ENCODE assay signal across 9 cellular contexts in genomic region chr7:44307301-44307900, GRCh38. TPM values are rescaled to one million over a fixed set of nuclear protein-coding genes. Genes with fewer than 3 reads are reported as not detected.
DNase-seq lines count a peak whose midpoint lies in the region; ATAC-seq and TF ChIP-seq lines count a peak whose summit lies in the region.
"Had no signal": no experiment of that assay in that cellular context is flagged by ENCODE, and none has a peak within 500 bp of the region (broad histone marks: within the 10 kb centered on the region; RNA-seq: fewer than 3 reads in every experiment).

No MANE protein-coding gene starts in this region.

- H3K36me3 ChIP-seq in breast epithelium (no peaks in the 10 kb centered on the region), mesenchymal stem cell (ENCODE audit: control insufficient read depth in 1 of 2, insufficient read depth in 2 of 2, low read depth in 1 of 2, low read length in 2 of 2) (peaks cover 0 to 2% of the 10 kb centered on the region in 2 experiments)

- no peak overlapping the region for H3K23ac ChIP-seq in mesenchymal stem cell (ENCODE audit: low read length in 2 of 2)

- H4K91ac ChIP-seq in mesenchymal stem cell (ENCODE audit: low read length), result no peak overlapping the region

- H4K8ac ChIP-seq in mesenchymal stem cell (ENCODE audit: low read length), result peak overlapping the region; percentile 40

- H2BK5ac ChIP-seq in mesenchymal stem cell (ENCODE audit: low read depth, low read length, poor library complexity, severe bottlenecking), result no peak overlapping the region

- no peak overlapping the region for H3K18ac ChIP-seq in mesenchymal stem cell (ENCODE audit: low read depth in 1 of 2, low read length in 2 of 2)

- peak overlapping the region; percentile 12 to 54 for H3K27ac ChIP-seq in breast epithelium
- H3K27ac ChIP-seq in mesenchymal stem cell (ENCODE audit: low read length, poor library complexity, severe bottlenecking), result no peak overlapping the region

- no peak overlapping the region for H2BK15ac ChIP-seq in mesenchymal stem cell (ENCODE audit: low read depth, poor library complexity, severe bottlenecking)

- H3K27me3 ChIP-seq in breast epithelium, result no peaks in the 10 kb centered on the region
- H3K27me3 ChIP-seq in mesenchymal stem cell (ENCODE audit: control insufficient read depth in 1 of 2, insufficient read depth in 1 of 2, low read length in 2 of 2), result peaks cover 0 to 4% of the 10 kb centered on the region in 2 experiments

- no peak overlapping the region for H3K4me3 ChIP-seq in breast epithelium
- H3K4me3 ChIP-seq in mesenchymal stem cell (ENCODE audit: insufficient read depth in 1 of 2, low read depth in 1 of 2, low read length in 2 of 2), result no peak overlapping the region
- H3K4me3 ChIP-seq: dorsolateral prefrontal cortex had no signal

- H2AK5ac ChIP-seq in mesenchymal stem cell (ENCODE audit: low read length, severe bottlenecking), result no peak overlapping the region

- H3K9me3 ChIP-seq in breast epithelium (peaks cover 0 to 6% of the 10 kb centered on the region in 2 donors), mesenchymal stem cell (ENCODE audit: control insufficient read depth, low read length) (no peaks in the 10 kb centered on the region)

- WGBS in mesenchymal stem cell, result 79% methylated on average over 7 of the region's 7 CpGs

- H3K9ac ChIP-seq in mesenchymal stem cell (ENCODE audit: low read length), result no peak overlapping the region

- ATAC-seq in GM18868 (IDR thresholded peaks at IDR 0.05; ENCODE audit: unreplicated experiment), result no peak
- ATAC-seq in HG03432 (IDR thresholded peaks at IDR 0.05; ENCODE audit: unreplicated experiment), result no peak

- no peak overlapping the region for H2AFZ ChIP-seq in mesenchymal stem cell (ENCODE audit: low read depth, low read length)

- H3K4ac ChIP-seq in mesenchymal stem cell (ENCODE audit: low read depth in 1 of 2, low read length in 2 of 2), result no peak overlapping the region

- no peak for TF ChIP-seq POLR2A in breast epithelium (IDR thresholded peaks at IDR 0.05)

- H3K4me1 ChIP-seq in breast epithelium (no peaks in the 10 kb centered on the region), mesenchymal stem cell (ENCODE audit: control insufficient read depth, insufficient read depth, low read depth, low read length) (peaks cover 35% of the 10 kb centered on the region)

- TF ChIP-seq CTCF in GM12874 (IDR thresholded peaks at IDR 0.05; ENCODE audit: insufficient read depth, low read depth, low read length) (peak; percentile 41), breast epithelium (IDR thresholded peaks at IDR 0.05) (no peak)

- H3K4me2 ChIP-seq in mesenchymal stem cell (ENCODE audit: low read length, poor library complexity, severe bottlenecking), result no peak overlapping the region

- H3K14ac ChIP-seq in mesenchymal stem cell (ENCODE audit: low read length in 2 of 2), result peak overlapping the region in 1 of 2 experiments; percentile 44

- H2BK120ac ChIP-seq in mesenchymal stem cell (ENCODE audit: low read depth, low read length), result no peak overlapping the region

- no peak overlapping the region for H2BK12ac ChIP-seq in mesenchymal stem cell (ENCODE audit: low read length in 2 of 2)

- no peaks in the 10 kb centered on the region for H3K79me1 ChIP-seq in mesenchymal stem cell (replicated peaks; ENCODE audit: low read length, poor library complexity, severe bottlenecking)

- intact Hi-C loops in breast epithelium (cut with DNase I; ENCODE audit: low total_unique reads), result no loop called here

- DNase-seq in AG20443 (ENCODE audit: low spot score), result peak; percentile 64
- DNase-seq in NCI-H510A (lab: John Stamatoyannopoulos, UW), result peak; percentile 62
- DNase-seq in breast epithelium (ENCODE audit: low spot score in 2 of 2), result peak in 1 of 2 donors; percentile 38
- DNase-seq in mesenchymal stem cell, result peak; percentile 55
- no peak for DNase-seq in central memory CD4-positive, alpha-beta T cell

RNA-seq across cellular contexts. Expression of gene CAMK2B, which starts 18.0 kb away (rescaled TPM):
- 1 to 10 TPM in 2 of 3 donors, not detected in 1; 2.0 to 9.2 TPM for total RNA-seq in breast epithelium
- polyA plus RNA-seq in mesenchymal stem cell (2013, experiment 1 of 2), result 0.04 TPM
- polyA plus RNA-seq in mesenchymal stem cell (2013, experiment 2 of 2), result 0.12 TPM
